8 cellular contexts compared by ENCODE assay signal in genomic region chr1:3624194-3625136, GRCh38. TPM values are rescaled to one million over a fixed set of nuclear protein-coding genes. Genes with fewer than 3 reads are reported as not detected.
A peak's percentile ranks its signal among the peaks of the same experiment; 100 is the strongest.
DNase-seq lines count a peak whose midpoint lies in the region; ATAC-seq and TF ChIP-seq lines count a peak whose summit lies in the region.

Gene TPRG1L, plus strand, starts transcription at chr1:3625015. Its CDS starts 58 bp downstream, at chr1:3625073.

- no peaks in the 10 kb centered on the region for H3K9me3 ChIP-seq in parathyroid adenoma (ENCODE audit: control insufficient read depth, low read length)
- H3K9me3 ChIP-seq in tibial artery = no peaks in the 10 kb centered on the region

- peak; percentile 95 for ATAC-seq in HG02763 (IDR thresholded peaks at IDR 0.05; ENCODE audit: unreplicated experiment)
- ATAC-seq in activated naive CD8-positive, alpha-beta T cell treated with anti-CD3 and anti-CD28 coated beads, Interleukin-2, amount 50 U/mL, for 24 hours = peak; percentile 93
- peak; percentile 98 for ATAC-seq in Right ventricle myocardium inferior

- peaks cover 2% of the 10 kb centered on the region for H3K36me3 Mint-ChIP-seq in activated naive CD8-positive, alpha-beta T cell treated with anti-CD3 and anti-CD28 coated beads, Interleukin-2, amount 50 U/mL, for 24 hours (ENCODE audit: low read depth)

- peak within 1 kb of the TSS; percentile 99 for H3K4me2 ChIP-seq in parathyroid adenoma (ENCODE audit: low read length)

- H3K4me3 ChIP-seq in GM12865 (ENCODE audit: low read depth, low read length) = peak within 1 kb of the TSS; percentile 91
- peak within 1 kb of the TSS; percentile 98 for H3K4me3 ChIP-seq in parathyroid adenoma (ENCODE audit: low read depth, low read length)
- peak within 1 kb of the TSS; percentile 72 to 97 for H3K4me3 ChIP-seq in tibial artery

- peak within 1 kb of the TSS; percentile 89 for H3K4me3 Mint-ChIP-seq in activated naive CD8-positive, alpha-beta T cell treated with anti-CD3 and anti-CD28 coated beads, Interleukin-2, amount 50 U/mL, for 24 hours

- DNase-seq in GM12865 (ENCODE audit: low read depth) (peak; percentile 96), NCI-H1417 (lab: John Stamatoyannopoulos, UW) (peak; percentile 93 to 98 (median 96)), SW480 (ENCODE audit: low spot score) (peak; percentile 96), Right ventricle myocardium inferior (ENCODE audit: missing footprints) (peak; percentile 99), tibial artery (peak; percentile 98 to 99)
- DNase-seq in activated naive CD8-positive, alpha-beta T cell treated with anti-CD3 and anti-CD28 coated beads, Interleukin-2, amount 50 U/mL, for 24 hours = peak; percentile 98

- H2AFZ ChIP-seq in parathyroid adenoma = peak within 1 kb of the TSS; percentile 77

- H3K4me1 Mint-ChIP-seq in activated naive CD8-positive, alpha-beta T cell treated with anti-CD3 and anti-CD28 coated beads, Interleukin-2, amount 50 U/mL, for 24 hours = peaks cover 30% of the 10 kb centered on the region

- H3K27me3 ChIP-seq in parathyroid adenoma (ENCODE audit: control insufficient read depth, insufficient read depth, low read length) (no peaks in the 10 kb centered on the region), tibial artery (no peaks in the 10 kb centered on the region)

- no peaks in the 10 kb centered on the region for H3K79me2 ChIP-seq in parathyroid adenoma

- no peak for TF ChIP-seq CTCF in GM12865 (IDR thresholded peaks at IDR 0.05; ENCODE audit: insufficient read depth, low read depth, low read length, missing control alignments)
- TF ChIP-seq CTCF in parathyroid adenoma (IDR thresholded peaks at IDR 0.05) = no peak
- TF ChIP-seq CTCF in tibial artery (IDR thresholded peaks at IDR 0.05) = peak in 1 of 2 experiments; percentile 15

- H3K4me1 ChIP-seq in parathyroid adenoma (no peaks in the 10 kb centered on the region), tibial artery (peaks cover 0 to 35% (median 21%) of the 10 kb centered on the region in 4 donors)

- H3K36me3 ChIP-seq in parathyroid adenoma (ENCODE audit: control insufficient read depth, insufficient read depth, low read length) = no peaks in the 10 kb centered on the region
- peaks cover 19 to 25% (median 22%) of the 10 kb centered on the region in 3 donors for H3K36me3 ChIP-seq in tibial artery

- no peaks in the 10 kb centered on the region for H3K9me3 Mint-ChIP-seq in activated naive CD8-positive, alpha-beta T cell treated with anti-CD3 and anti-CD28 coated beads, Interleukin-2, amount 50 U/mL, for 24 hours

- H3K27ac Mint-ChIP-seq in activated naive CD8-positive, alpha-beta T cell treated with anti-CD3 and anti-CD28 coated beads, Interleukin-2, amount 50 U/mL, for 24 hours = peak within 1 kb of the TSS; percentile 89

- H3K27me3 Mint-ChIP-seq in activated naive CD8-positive, alpha-beta T cell treated with anti-CD3 and anti-CD28 coated beads, Interleukin-2, amount 50 U/mL, for 24 hours = no peaks in the 10 kb centered on the region

- intact Hi-C loops in Right ventricle myocardium inferior (cut with DNase I) (loop anchor here (5.0 to 10.0 kb wide), 2 partner anchors 98 to 170 kb away; partner anchors contain the start of gene LRRC47), tibial artery (cut with DNase I; ENCODE audit: low total_unique reads) (no loop called here)

- H3K27ac ChIP-seq in parathyroid adenoma = peak within 1 kb of the TSS; percentile 24
- H3K27ac ChIP-seq in tibial artery = peak within 1 kb of the TSS; percentile 78 to 90

- H3K9ac ChIP-seq in parathyroid adenoma = no peak within 1 kb of the TSS

RNA-seq across cellular contexts. Expression of gene TPRG1L, which starts in this region (rescaled TPM):
- total RNA-seq in Right ventricle myocardium inferior = 46.1 TPM

Comparison
In these comparisons a context has a peak if more than half of its experiments do, and no peak if none do; other contexts are left out.
1. Peak in every context shown above with its lines: DNase-seq, ATAC-seq, H3K4me3 ChIP-seq and H3K27ac ChIP-seq.